In genomic region chr1:1059494-1060280, GRCh38 we compare ENCODE assay signal across 1 cellular context.
TF ChIP-seq lines count a peak whose summit lies in the region.

No MANE protein-coding gene starts in this region.

TF ChIP-seq in HepG2, 621 proteins besides CTCF, POLR2A, EP300 and RAD21 (continued from another document and continues in another):
- TF ChIP-seq ZNF646 (CRISPR knock-in tag; IDR thresholded peaks at IDR 0.05) (no peak), ZSCAN20 (CRISPR knock-in tag; IDR thresholded peaks at IDR 0.05; ENCODE audit: borderline replicate concordance) (0 out of 2 replicates have a peak, but pooled peaks have one; percentile 56), PHF8 (CRISPR knock-in tag; IDR thresholded peaks at IDR 0.05) (no peak; the same call in 1 of the 2 replicates), REXO4 (CRISPR knock-in tag; IDR thresholded peaks at IDR 0.05; ENCODE audit: borderline replicate concordance) (no peak), CENPT (CRISPR knock-in tag; IDR thresholded peaks at IDR 0.05; ENCODE audit: low read depth) (0 out of 2 replicates have a peak, but pooled peaks have one; percentile 24), HNF1A (IDR thresholded peaks at IDR 0.05; ENCODE audit: low read depth) (no peak), HNF1A (CRISPR knock-in tag; IDR thresholded peaks at IDR 0.05; ENCODE audit: borderline replicate concordance) (no peak), ZNF678 (CRISPR knock-in tag; IDR thresholded peaks at IDR 0.05) (0 out of 2 replicates have a peak, but pooled peaks have one; percentile 42), POGK (CRISPR knock-in tag; conservative IDR thresholded peaks at IDR 0.05) (0 out of 2 replicates have a peak, but pooled peaks have one; percentile 42), PITX1 (CRISPR knock-in tag; IDR thresholded peaks at IDR 0.05) (0 out of 2 replicates have a peak, but pooled peaks have one; percentile 10), SP5 (CRISPR knock-in tag; IDR thresholded peaks at IDR 0.05; ENCODE audit: borderline replicate concordance, low read depth) (peak; percentile 64), NFYC (CRISPR knock-in tag; IDR thresholded peaks at IDR 0.05) (no peak), ZNF777 (CRISPR knock-in tag; IDR thresholded peaks at IDR 0.05) (peak; percentile 24; the same call in 1 of the 2 replicates), SP4 (CRISPR knock-in tag; IDR thresholded peaks at IDR 0.05) (peak; percentile 98), ZNF788 (CRISPR knock-in tag; IDR thresholded peaks at IDR 0.05; ENCODE audit: borderline replicate concordance) (peak; percentile 50; the same call in 1 of the 2 replicates), ZNF850 (CRISPR knock-in tag; conservative IDR thresholded peaks at IDR 0.05) (0 out of 2 replicates have a peak, but pooled peaks have one; percentile 63), NCOR1 (IDR thresholded peaks at IDR 0.05; ENCODE audit: borderline replicate concordance, low read length) (0 out of 2 replicates have a peak, but pooled peaks have one; percentile 43), HDAC1 (CRISPR knock-in tag; IDR thresholded peaks at IDR 0.05) (peak; percentile 8; the same call in 1 of the 2 replicates), ZBTB40 (IDR thresholded peaks at IDR 0.05) (no peak), ZBTB40 (CRISPR knock-in tag; IDR thresholded peaks at IDR 0.05) (no peak), NR2F1 (CRISPR knock-in tag; IDR thresholded peaks at IDR 0.05) (no peak), DNMT3B (CRISPR knock-in tag; conservative IDR thresholded peaks at IDR 0.05) (no peak), ZNF292 (CRISPR knock-in tag; IDR thresholded peaks at IDR 0.05; ENCODE audit: borderline replicate concordance, low read depth) (no peak), MAFG (CRISPR knock-in tag; IDR thresholded peaks at IDR 0.05) (no peak), E2F5 (CRISPR knock-in tag; conservative IDR thresholded peaks at IDR 0.05) (0 out of 2 replicates have a peak, but pooled peaks have one; percentile 10), BATF2 (CRISPR knock-in tag; IDR thresholded peaks at IDR 0.05) (no peak), ZNF468 (CRISPR knock-in tag; IDR thresholded peaks at IDR 0.05) (no peak), MED1 (CRISPR knock-in tag; IDR thresholded peaks at IDR 0.05) (no peak), NFKB2 (CRISPR knock-in tag; IDR thresholded peaks at IDR 0.05; ENCODE audit: borderline replicate concordance) (no peak)
